ENCODE assay signal across 1 cellular context in genomic region chr1:148743200-148743599, GRCh38. TPM values are rescaled to one million over a fixed set of nuclear protein-coding genes. Genes with fewer than 3 reads are reported as not detected.
"Had no signal": no experiment of that assay in that cellular context is flagged by ENCODE, and none has a peak within 500 bp of the region (broad histone marks: within the 10 kb centered on the region; RNA-seq: fewer than 3 reads in every experiment).

No MANE protein-coding gene starts in this region.

RNA-seq across cellular contexts. Expression of gene NUDT4B, which starts 5.4 kb away (rescaled TPM):
- total RNA-seq: PC-9 had no signal
